20 cellular contexts compared by ENCODE assay signal in genomic region chr1:102853701-102854187, GRCh38.
DNase-seq lines count a peak whose midpoint lies in the region; ATAC-seq, FAIRE-seq and TF ChIP-seq lines count a peak whose summit lies in the region.
"Had no signal": no experiment of that assay in that cellular context is flagged by ENCODE, and none has a peak within 500 bp of the region (broad histone marks: within the 10 kb centered on the region; RNA-seq: fewer than 3 reads in every experiment).

No MANE protein-coding gene starts in this region.

- H3K4ac ChIP-seq in IMR-90 (ENCODE audit: low read depth, low read length) = peak overlapping the region; percentile 19; the same call in 1 of the 2 replicates

- no TSS peak for BruUV-seq in IMR-90 (replicated peaks; lab: Mats Ljungman, UMichigan)
- BruUV-seq in PC-3 (replicated peaks; lab: Mats Ljungman, UMichigan) = no TSS peak

- in situ Hi-C loops in IMR-90 (cut with MboI; ENCODE audit: low sequenced_read_pairs) = no loop called here

- H3K27me3 ChIP-seq in IMR-90 (ENCODE audit: control insufficient read depth, insufficient read depth, low read length) = no peaks in the 10 kb centered on the region
- no peaks in the 10 kb centered on the region for H3K27me3 ChIP-seq in testis
- no peaks in the 10 kb centered on the region for H3K27me3 ChIP-seq in PC-3 (ENCODE audit: low read length)
- H3K27me3 ChIP-seq: SJCRH30 had no signal

- no peak for FAIRE-seq in kidney (lab: Jason Lieb, UNC)

- no peaks in the 10 kb centered on the region for H3K79me2 ChIP-seq in PC-3 (ENCODE audit: low read length)

- no peak for TF ChIP-seq CTCF in IMR-90 (conservative IDR thresholded peaks at IDR 0.05; ENCODE audit: low read depth, low read length)
- no peak for TF ChIP-seq CTCF in kidney (IDR thresholded peaks at IDR 0.05; ENCODE audit: borderline replicate concordance, extremely low read depth, insufficient read depth)
- TF ChIP-seq CTCF in testis (IDR thresholded peaks at IDR 0.05) = no peak
- TF ChIP-seq CTCF in PC-3 (conservative IDR thresholded peaks at IDR 0.05; ENCODE audit: low read depth, low read length) = no peak

- dilution Hi-C loops in IMR-90 (cut with HindIII; ENCODE audit: low sequenced_read_pairs, unreplicated experiment) = no loop called here

- H3K4me2 ChIP-seq in IMR-90 (ENCODE audit: low read depth, low read length) (no peak overlapping the region), PC-3 (ENCODE audit: low read length) (no peak overlapping the region)
- H3K4me2 ChIP-seq: KMS-11 had no signal

- no peak overlapping the region for H2BK20ac ChIP-seq in IMR-90 (ENCODE audit: low read depth, low read length)

- POLR2A ChIA-PET in IMR-90 (lab: Charles Lee; ENCODE audit: unreplicated experiment) (no interaction called here), PC-3 (lab: Charles Lee; ENCODE audit: unreplicated experiment) (no interaction called here)

- H3F3A ChIP-seq in PC-3 (ENCODE audit: low read length, unreplicated experiment) = no peaks in the 10 kb centered on the region

- peak overlapping the region; percentile 9 for H2AFZ ChIP-seq in IMR-90 (replicated peaks; ENCODE audit: low read length, poor library complexity)
- H2AFZ ChIP-seq in PC-3 (ENCODE audit: low read length) = no peak overlapping the region

- H3K4me1 ChIP-seq in IMR-90 (ENCODE audit: control insufficient read depth, insufficient read depth, low read length) (peaks cover 4% of the 10 kb centered on the region), kidney (ENCODE audit: control insufficient read depth in 1 of 2, insufficient read depth in 1 of 2, low read depth in 1 of 2, low read length in 2 of 2) (no peaks in the 10 kb centered on the region), testis (no peaks in the 10 kb centered on the region), PC-3 (ENCODE audit: insufficient read depth, low read length) (no peaks in the 10 kb centered on the region)
- H3K4me1 ChIP-seq: SJCRH30 had no signal

- intact Hi-C loops in IMR-90 (cut with micrococcal nuclease) = no loop called here
- intact Hi-C loops in kidney (cut with DNase I) = no loop called here
- intact Hi-C loops in testis (cut with DNase I; ENCODE audit: low total_unique reads) = no loop called here
- intact Hi-C loops in PC-3 (cut with micrococcal nuclease) = no loop called here

- peak overlapping the region; percentile 68; the same call in 1 of the 2 replicates for H3K14ac ChIP-seq in IMR-90 (replicated peaks; ENCODE audit: low read depth, low read length)

- H4K91ac ChIP-seq in IMR-90 (ENCODE audit: insufficient read depth, low read depth, low read length) = peak overlapping the region; percentile 78

- CTCF ChIA-PET in IMR-90 (lab: Yijun Ruan, JAX) (no interaction called here), PC-3 (lab: Charles Lee) (no interaction called here)

- no peaks in the 10 kb centered on the region for H3K36me3 ChIP-seq in IMR-90 (ENCODE audit: control insufficient read depth, insufficient read depth, low read length)
- H3K36me3 ChIP-seq in kidney (ENCODE audit: control insufficient read depth in 1 of 2, insufficient read depth in 2 of 2, low read length in 2 of 2) = no peaks in the 10 kb centered on the region
- H3K36me3 ChIP-seq in testis (ENCODE audit: low read depth, missing control alignments) = no peaks in the 10 kb centered on the region
- H3K36me3 ChIP-seq in PC-3 (ENCODE audit: low read depth, low read length) = no peaks in the 10 kb centered on the region
- H3K36me3 ChIP-seq: SJCRH30 had no signal

- no peak overlapping the region for H2AK5ac ChIP-seq in IMR-90 (ENCODE audit: low read depth, low read length)

- no peak overlapping the region; a peak in 2 of 4 replicates for H4K8ac ChIP-seq in IMR-90 (ENCODE audit: low read depth in 2 of 2, low read length in 2 of 2)

- ATAC-seq in IMR-90 (ENCODE audit: low read depth) (no peak), PC-3 (no peak), HG03025 (IDR thresholded peaks at IDR 0.05; ENCODE audit: low FRiP score, unreplicated experiment) (no peak)
- ATAC-seq: HCT116 had no signal

- no peaks in the 10 kb centered on the region for H4K20me1 ChIP-seq in IMR-90 (ENCODE audit: insufficient read depth, low read length)
- H4K20me1 ChIP-seq in PC-3 (ENCODE audit: low read length) = no peaks in the 10 kb centered on the region

- H2BK120ac ChIP-seq in IMR-90 (ENCODE audit: low read depth, low read length) = peak overlapping the region; percentile 62; the same call in 1 of the 2 replicates

- H3K79me1 ChIP-seq in IMR-90 (ENCODE audit: low read depth in 1 of 2, low read length in 2 of 2) = no peaks in the 10 kb centered on the region

- H3K23ac ChIP-seq in IMR-90 (ENCODE audit: low read depth, low read length) = no peak overlapping the region

- H3K18ac ChIP-seq in IMR-90 (ENCODE audit: low read depth, low read length) = no peak overlapping the region

- H3K9me2 ChIP-seq in PC-3 (replicated peaks; ENCODE audit: low read length) = no peaks in the 10 kb centered on the region

- no peak overlapping the region for H3K56ac ChIP-seq in IMR-90 (ENCODE audit: extremely low read depth, insufficient read depth, low read length)

- no peak overlapping the region for H2BK15ac ChIP-seq in IMR-90 (ENCODE audit: low read depth, low read length)

- no peak for TF ChIP-seq RAD21 in IMR-90 (IDR thresholded peaks at IDR 0.05; ENCODE audit: low read length)

- H3K27ac ChIP-seq in IMR-90 (ENCODE audit: insufficient read depth, low read length) = no peak overlapping the region
- no peak overlapping the region for H3K27ac ChIP-seq in kidney (ENCODE audit: low read depth in 2 of 2, low read length in 2 of 2)
- peak overlapping the region in 1 of 2 donors; percentile 19 for H3K27ac ChIP-seq in testis
- H3K27ac ChIP-seq in PC-3 (ENCODE audit: low read length) = no peak overlapping the region
- H3K27ac ChIP-seq: 22Rv1, KMS-11, RWPE1, SJCRH30 had no signal

- no peak overlapping the region for H3K9ac ChIP-seq in IMR-90 (ENCODE audit: low read depth, low read length)
- no peak overlapping the region for H3K9ac ChIP-seq in kidney (ENCODE audit: low read length in 2 of 2)
- H3K9ac ChIP-seq in PC-3 (ENCODE audit: low read length) = no peak overlapping the region
- H3K9ac ChIP-seq: KMS-11 had no signal

- no peak overlapping the region for H2BK5ac ChIP-seq in IMR-90 (ENCODE audit: low read depth, low read length, poor library complexity, severe bottlenecking)

- H3K9me3 ChIP-seq in IMR-90 (ENCODE audit: control insufficient read depth, insufficient read depth, low read length) (peaks cover 3% of the 10 kb centered on the region), kidney (ENCODE audit: control insufficient read depth in 1 of 2, low read length in 2 of 2) (no peaks in the 10 kb centered on the region), testis (no peaks in the 10 kb centered on the region), PC-3 (ENCODE audit: low read length) (no peaks in the 10 kb centered on the region; the same call in 1 of the 2 replicates)
- H3K9me3 ChIP-seq: SJCRH30 had no signal

- TF ChIP-seq POLR2A in IMR-90 (IDR thresholded peaks at IDR 0.05; ENCODE audit: low read depth, low read length) = no peak
- no peak for TF ChIP-seq POLR2A in testis (IDR thresholded peaks at IDR 0.05)

- H2AK9ac ChIP-seq in IMR-90 (replicated peaks; ENCODE audit: low read depth, low read length, poor library complexity) = no peak overlapping the region

- H3K9me1 ChIP-seq in IMR-90 (ENCODE audit: insufficient read depth, low read length) = peaks cover 4% of the 10 kb centered on the region

- H4K5ac ChIP-seq in IMR-90 (ENCODE audit: low read depth, low read length) = 0 out of 2 replicates have a peak overlapping the region, but pooled peaks have one; percentile 36

- 92% methylated on average over 14 of the region's 50 CpGs; no CpG with 5 or more reads in 1 of the 2 experiments for WGBS in IMR-90 (ENCODE audit: extremely low coverage in 2 of 2, insufficient read length in 1 of 2), 2 experiments
- 82 to 92% methylated on average over 4 to 50 of the region's 50 CpGs for WGBS in testis, 2 donors

- DNase-seq in NCI-H510A treated with DMSO at 0.1 percent for 48 hours (lab: John Stamatoyannopoulos, UW) (peak; percentile 5), NCI-H510A (lab: John Stamatoyannopoulos, UW) (no peak), IMR-90 (no peak), kidney (peak; percentile 66), testis (peak; percentile 16), PC-3 (no peak), HuH-7.5 (ENCODE audit: low spot score) (no peak)
- DNase-seq: CD4-positive, CD25-positive, alpha-beta regulatory T cell; EL; NCI-H1092; NCI-H1694 treated with DMSO at 0.1 percent for 48 hours; NCI-H2107; NCI-H345; NCI-H69; SJCRH30 had no signal

- H3K4me3 ChIP-seq in IMR-90 (ENCODE audit: insufficient read depth, low read depth, low read length) = no peak overlapping the region
- H3K4me3 ChIP-seq in kidney (ENCODE audit: low read length in 2 of 2) = no peak overlapping the region
- peak overlapping the region; percentile 47 to 57 for H3K4me3 ChIP-seq in testis
- H3K4me3 ChIP-seq in PC-3 (ENCODE audit: low read length) = no peak overlapping the region
- H3K4me3 ChIP-seq: SJCRH30 had no signal

TF ChIP-seq in IMR-90, 13 proteins besides CTCF, POLR2A, EP300 and RAD21:
- TF ChIP-seq FOS (IDR thresholded peaks at IDR 0.05; ENCODE audit: low read depth, low read length) (no peak), SMC3 (IDR thresholded peaks at IDR 0.05; ENCODE audit: low read depth, low read length) (no peak), RFX5 (IDR thresholded peaks at IDR 0.05; ENCODE audit: low read depth, low read length) (no peak), BHLHE40 (IDR thresholded peaks at IDR 0.05; ENCODE audit: low read depth, low read length) (no peak), USF2 (IDR thresholded peaks at IDR 0.05; ENCODE audit: low read depth, low read length) (no peak), NFE2L2 (IDR thresholded peaks at IDR 0.05; ENCODE audit: low read depth, low read length) (no peak), CEBPB (IDR thresholded peaks at IDR 0.05; ENCODE audit: low read depth, low read length) (no peak)

Comparison
In these comparisons a context has a peak if more than half of its experiments do, and no peak if none do; other contexts are left out.
1. DNase-seq: peak in NCI-H510A treated with DMSO at 0.1 percent for 48 hours (single experiment), kidney (single experiment) and testis (single experiment); none in NCI-H510A (single experiment), IMR-90 (single experiment), PC-3 (single experiment) and HuH-7.5 (single experiment).
2. H3K4me3 ChIP-seq: peak in testis (2 of 2); none in IMR-90 (single experiment), kidney (0 of 2) and PC-3 (single experiment).